1 cellular context compared by ENCODE assay signal in the genomic region with DNA sequence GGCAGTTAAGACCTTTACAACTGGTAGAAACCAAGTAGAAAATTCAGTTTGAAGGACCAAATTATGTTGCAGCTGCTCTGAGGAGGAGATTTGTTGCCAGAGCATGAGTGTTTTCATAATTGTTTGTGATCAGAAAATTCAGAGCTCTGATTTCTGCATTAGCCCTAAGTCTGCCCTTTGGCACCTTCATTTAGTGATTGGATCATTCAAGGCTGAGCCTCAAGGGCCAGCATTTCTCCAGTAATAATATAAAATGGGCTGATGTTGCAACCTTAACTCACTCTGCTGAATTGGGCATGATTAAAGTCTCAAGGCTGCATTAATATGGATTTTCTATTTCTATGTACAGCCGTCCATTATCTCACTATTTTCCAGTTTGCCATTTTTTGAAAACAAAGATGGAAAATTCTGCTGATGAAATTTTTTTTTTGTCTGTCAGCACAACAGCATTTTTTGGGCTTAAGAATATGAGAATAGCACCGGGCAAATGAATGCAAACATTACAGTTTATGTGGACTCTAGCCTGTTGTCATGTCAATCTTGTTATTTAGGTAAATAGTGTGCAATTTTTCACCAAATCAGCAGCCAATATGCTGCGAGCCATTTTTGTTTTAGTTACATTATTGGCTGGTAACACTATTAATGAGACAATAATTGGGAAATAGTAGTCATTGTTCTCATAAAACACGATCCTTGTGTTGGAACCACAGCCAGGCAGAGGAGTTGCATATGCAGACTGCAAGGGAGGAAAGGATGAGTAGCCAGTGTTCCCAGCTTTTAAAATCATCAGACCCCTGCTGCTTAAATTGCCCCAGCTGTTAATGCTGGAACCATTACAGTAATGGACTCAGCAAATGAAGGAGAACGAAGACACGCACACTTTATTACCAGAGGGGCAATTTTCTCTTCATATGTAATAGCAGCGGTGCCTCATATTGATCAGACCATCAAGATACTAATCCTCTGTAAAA.
A peak's percentile ranks its signal among the peaks of the same experiment; 100 is the strongest.
TF ChIP-seq lines count a peak whose summit lies in the region.

No MANE protein-coding gene starts in this region.

TF ChIP-seq in HEK293, 187 proteins besides CTCF, POLR2A, EP300 and RAD21 (continued from another document):
- TF ChIP-seq, protein P1, sequence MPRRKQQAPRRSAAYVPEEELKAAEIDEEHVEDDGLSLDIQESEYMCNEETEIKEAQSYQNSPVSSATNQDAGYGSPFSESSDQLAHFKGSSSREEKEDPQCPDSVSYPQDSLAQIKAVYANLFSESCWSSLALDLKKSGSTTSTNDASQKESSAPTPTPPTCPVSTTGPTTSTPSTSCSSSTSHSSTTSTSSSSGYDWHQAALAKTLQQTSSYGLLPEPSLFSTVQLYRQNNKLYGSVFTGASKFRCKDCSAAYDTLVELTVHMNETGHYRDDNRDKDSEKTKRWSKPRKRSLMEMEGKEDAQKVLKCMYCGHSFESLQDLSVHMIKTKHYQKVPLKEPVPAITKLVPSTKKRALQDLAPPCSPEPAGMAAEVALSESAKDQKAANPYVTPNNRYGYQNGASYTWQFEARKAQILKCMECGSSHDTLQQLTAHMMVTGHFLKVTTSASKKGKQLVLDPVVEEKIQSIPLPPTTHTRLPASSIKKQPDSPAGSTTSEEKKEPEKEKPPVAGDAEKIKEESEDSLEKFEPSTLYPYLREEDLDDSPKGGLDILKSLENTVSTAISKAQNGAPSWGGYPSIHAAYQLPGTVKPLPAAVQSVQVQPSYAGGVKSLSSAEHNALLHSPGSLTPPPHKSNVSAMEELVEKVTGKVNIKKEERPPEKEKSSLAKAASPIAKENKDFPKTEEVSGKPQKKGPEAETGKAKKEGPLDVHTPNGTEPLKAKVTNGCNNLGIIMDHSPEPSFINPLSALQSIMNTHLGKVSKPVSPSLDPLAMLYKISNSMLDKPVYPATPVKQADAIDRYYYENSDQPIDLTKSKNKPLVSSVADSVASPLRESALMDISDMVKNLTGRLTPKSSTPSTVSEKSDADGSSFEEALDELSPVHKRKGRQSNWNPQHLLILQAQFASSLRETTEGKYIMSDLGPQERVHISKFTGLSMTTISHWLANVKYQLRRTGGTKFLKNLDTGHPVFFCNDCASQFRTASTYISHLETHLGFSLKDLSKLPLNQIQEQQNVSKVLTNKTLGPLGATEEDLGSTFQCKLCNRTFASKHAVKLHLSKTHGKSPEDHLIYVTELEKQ (tag by site-specific recombination; IDR thresholded peaks at IDR 0.05; ENCODE audit: borderline replicate concordance), result peak; percentile 59; the same call in 1 of the 2 replicates
- no peak for TF ChIP-seq ZNF350 (tag by site-specific recombination; IDR thresholded peaks at IDR 0.05)
- peak; percentile 62 for TF ChIP-seq ZBTB17 (tag by site-specific recombination; IDR thresholded peaks at IDR 0.05)
- no peak for TF ChIP-seq ZNF510 (tag by site-specific recombination; IDR thresholded peaks at IDR 0.05; ENCODE audit: insufficient replicate concordance)
- TF ChIP-seq ZEB2 (tag by site-specific recombination; IDR thresholded peaks at IDR 0.05), result peak; percentile 69
- TF ChIP-seq ZNF629 (tag by site-specific recombination; IDR thresholded peaks at IDR 0.05), result 0 out of 2 replicates have a peak, but pooled peaks have one; percentile 27
- TF ChIP-seq ZNF423 (tag by site-specific recombination; IDR thresholded peaks at IDR 0.05), result no peak
- TF ChIP-seq ZBTB7A (tag by site-specific recombination; IDR thresholded peaks at IDR 0.05; ENCODE audit: low read depth), result no peak
- TF ChIP-seq, protein P2, sequence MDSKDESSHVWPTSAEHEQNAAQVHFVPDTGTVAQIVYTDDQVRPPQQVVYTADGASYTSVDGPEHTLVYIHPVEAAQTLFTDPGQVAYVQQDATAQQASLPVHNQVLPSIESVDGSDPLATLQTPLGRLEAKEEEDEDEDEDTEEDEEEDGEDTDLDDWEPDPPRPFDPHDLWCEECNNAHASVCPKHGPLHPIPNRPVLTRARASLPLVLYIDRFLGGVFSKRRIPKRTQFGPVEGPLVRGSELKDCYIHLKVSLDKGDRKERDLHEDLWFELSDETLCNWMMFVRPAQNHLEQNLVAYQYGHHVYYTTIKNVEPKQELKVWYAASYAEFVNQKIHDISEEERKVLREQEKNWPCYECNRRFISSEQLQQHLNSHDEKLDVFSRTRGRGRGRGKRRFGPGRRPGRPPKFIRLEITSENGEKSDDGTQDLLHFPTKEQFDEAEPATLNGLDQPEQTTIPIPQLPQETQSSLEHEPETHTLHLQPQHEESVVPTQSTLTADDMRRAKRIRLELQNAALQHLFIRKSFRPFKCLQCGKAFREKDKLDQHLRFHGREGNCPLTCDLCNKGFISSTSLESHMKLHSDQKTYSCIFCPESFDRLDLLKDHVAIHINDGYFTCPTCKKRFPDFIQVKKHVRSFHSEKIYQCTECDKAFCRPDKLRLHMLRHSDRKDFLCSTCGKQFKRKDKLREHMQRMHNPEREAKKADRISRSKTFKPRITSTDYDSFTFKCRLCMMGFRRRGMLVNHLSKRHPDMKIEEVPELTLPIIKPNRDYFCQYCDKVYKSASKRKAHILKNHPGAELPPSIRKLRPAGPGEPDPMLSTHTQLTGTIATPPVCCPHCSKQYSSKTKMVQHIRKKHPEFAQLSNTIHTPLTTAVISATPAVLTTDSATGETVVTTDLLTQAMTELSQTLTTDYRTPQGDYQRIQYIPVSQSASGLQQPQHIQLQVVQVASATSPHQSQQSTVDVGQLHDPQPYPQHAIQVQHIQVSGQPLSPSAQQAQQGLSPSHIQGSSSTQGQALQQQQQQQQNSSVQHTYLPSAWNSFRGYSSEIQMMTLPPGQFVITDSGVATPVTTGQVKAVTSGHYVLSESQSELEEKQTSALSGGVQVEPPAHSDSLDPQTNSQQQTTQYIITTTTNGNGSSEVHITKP (tag by site-specific recombination; IDR thresholded peaks at IDR 0.05), result peak; percentile 38
- no peak for TF ChIP-seq ZNF169 (tag by site-specific recombination; IDR thresholded peaks at IDR 0.05)
- no peak for TF ChIP-seq ZNF791 (tag by site-specific recombination; IDR thresholded peaks at IDR 0.05)
- TF ChIP-seq, protein P3, sequence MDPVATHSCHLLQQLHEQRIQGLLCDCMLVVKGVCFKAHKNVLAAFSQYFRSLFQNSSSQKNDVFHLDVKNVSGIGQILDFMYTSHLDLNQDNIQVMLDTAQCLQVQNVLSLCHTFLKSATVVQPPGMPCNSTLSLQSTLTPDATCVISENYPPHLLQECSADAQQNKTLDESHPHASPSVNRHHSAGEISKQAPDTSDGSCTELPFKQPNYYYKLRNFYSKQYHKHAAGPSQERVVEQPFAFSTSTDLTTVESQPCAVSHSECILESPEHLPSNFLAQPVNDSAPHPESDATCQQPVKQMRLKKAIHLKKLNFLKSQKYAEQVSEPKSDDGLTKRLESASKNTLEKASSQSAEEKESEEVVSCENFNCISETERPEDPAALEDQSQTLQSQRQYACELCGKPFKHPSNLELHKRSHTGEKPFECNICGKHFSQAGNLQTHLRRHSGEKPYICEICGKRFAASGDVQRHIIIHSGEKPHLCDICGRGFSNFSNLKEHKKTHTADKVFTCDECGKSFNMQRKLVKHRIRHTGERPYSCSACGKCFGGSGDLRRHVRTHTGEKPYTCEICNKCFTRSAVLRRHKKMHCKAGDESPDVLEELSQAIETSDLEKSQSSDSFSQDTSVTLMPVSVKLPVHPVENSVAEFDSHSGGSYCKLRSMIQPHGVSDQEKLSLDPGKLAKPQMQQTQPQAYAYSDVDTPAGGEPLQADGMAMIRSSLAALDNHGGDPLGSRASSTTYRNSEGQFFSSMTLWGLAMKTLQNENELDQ (tag by site-specific recombination; IDR thresholded peaks at IDR 0.05; ENCODE audit: low read depth), result no peak
- TF ChIP-seq, protein P4, sequence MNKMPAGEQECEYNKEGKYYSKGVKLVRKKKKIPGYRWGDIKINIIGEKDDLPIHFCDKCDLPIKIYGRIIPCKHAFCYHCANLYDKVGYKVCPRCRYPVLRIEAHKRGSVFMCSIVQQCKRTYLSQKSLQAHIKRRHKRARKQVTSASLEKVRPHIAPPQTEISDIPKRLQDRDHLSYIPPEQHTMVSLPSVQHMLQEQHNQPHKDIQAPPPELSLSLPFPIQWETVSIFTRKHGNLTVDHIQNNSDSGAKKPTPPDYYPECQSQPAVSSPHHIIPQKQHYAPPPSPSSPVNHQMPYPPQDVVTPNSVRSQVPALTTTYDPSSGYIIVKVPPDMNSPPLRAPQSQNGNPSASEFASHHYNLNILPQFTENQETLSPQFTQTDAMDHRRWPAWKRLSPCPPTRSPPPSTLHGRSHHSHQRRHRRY (tag by site-specific recombination; IDR thresholded peaks at IDR 0.05), result no peak
